In the genomic region with DNA sequence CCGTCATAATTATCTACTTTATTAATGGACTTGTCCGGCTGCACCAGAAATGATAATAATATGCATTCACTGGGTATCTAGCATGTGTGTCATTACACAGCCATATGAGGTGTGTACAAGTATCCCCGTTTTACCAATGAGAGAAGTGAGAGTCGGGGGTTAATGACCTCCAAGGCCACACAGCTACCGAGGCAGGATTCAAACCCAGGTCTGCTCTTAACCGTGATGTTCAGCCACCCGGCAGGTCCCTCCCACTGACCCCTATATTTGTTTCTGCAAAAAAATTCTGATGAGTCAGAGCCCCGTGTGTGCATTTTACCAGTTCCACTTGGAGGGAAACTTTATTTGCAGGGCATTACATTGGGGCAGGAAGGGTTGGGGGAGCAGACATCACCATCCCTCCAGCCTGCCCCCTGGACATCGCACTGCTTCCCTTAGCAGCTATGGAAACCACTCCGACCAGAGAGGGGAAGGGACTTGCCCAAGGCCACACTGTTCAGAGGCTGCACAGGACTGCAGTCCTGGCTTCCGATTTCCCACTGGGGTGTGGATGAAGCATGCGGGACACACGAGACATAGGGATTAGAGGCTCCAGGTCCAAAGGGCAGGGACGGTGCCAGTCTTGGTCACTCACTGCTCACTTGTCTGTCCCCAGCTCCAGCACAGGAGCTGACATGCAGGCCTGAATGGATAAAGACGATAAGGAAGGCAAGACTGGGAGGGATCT, we compare ENCODE assay signal across 1 cellular context.
TF ChIP-seq lines count a peak whose summit lies in the region.

No MANE protein-coding gene starts in this region.

TF ChIP-seq in HepG2, 621 proteins besides CTCF, POLR2A, EP300 and RAD21 (continued from another document and continues in another):
- TF ChIP-seq, protein P1, sequence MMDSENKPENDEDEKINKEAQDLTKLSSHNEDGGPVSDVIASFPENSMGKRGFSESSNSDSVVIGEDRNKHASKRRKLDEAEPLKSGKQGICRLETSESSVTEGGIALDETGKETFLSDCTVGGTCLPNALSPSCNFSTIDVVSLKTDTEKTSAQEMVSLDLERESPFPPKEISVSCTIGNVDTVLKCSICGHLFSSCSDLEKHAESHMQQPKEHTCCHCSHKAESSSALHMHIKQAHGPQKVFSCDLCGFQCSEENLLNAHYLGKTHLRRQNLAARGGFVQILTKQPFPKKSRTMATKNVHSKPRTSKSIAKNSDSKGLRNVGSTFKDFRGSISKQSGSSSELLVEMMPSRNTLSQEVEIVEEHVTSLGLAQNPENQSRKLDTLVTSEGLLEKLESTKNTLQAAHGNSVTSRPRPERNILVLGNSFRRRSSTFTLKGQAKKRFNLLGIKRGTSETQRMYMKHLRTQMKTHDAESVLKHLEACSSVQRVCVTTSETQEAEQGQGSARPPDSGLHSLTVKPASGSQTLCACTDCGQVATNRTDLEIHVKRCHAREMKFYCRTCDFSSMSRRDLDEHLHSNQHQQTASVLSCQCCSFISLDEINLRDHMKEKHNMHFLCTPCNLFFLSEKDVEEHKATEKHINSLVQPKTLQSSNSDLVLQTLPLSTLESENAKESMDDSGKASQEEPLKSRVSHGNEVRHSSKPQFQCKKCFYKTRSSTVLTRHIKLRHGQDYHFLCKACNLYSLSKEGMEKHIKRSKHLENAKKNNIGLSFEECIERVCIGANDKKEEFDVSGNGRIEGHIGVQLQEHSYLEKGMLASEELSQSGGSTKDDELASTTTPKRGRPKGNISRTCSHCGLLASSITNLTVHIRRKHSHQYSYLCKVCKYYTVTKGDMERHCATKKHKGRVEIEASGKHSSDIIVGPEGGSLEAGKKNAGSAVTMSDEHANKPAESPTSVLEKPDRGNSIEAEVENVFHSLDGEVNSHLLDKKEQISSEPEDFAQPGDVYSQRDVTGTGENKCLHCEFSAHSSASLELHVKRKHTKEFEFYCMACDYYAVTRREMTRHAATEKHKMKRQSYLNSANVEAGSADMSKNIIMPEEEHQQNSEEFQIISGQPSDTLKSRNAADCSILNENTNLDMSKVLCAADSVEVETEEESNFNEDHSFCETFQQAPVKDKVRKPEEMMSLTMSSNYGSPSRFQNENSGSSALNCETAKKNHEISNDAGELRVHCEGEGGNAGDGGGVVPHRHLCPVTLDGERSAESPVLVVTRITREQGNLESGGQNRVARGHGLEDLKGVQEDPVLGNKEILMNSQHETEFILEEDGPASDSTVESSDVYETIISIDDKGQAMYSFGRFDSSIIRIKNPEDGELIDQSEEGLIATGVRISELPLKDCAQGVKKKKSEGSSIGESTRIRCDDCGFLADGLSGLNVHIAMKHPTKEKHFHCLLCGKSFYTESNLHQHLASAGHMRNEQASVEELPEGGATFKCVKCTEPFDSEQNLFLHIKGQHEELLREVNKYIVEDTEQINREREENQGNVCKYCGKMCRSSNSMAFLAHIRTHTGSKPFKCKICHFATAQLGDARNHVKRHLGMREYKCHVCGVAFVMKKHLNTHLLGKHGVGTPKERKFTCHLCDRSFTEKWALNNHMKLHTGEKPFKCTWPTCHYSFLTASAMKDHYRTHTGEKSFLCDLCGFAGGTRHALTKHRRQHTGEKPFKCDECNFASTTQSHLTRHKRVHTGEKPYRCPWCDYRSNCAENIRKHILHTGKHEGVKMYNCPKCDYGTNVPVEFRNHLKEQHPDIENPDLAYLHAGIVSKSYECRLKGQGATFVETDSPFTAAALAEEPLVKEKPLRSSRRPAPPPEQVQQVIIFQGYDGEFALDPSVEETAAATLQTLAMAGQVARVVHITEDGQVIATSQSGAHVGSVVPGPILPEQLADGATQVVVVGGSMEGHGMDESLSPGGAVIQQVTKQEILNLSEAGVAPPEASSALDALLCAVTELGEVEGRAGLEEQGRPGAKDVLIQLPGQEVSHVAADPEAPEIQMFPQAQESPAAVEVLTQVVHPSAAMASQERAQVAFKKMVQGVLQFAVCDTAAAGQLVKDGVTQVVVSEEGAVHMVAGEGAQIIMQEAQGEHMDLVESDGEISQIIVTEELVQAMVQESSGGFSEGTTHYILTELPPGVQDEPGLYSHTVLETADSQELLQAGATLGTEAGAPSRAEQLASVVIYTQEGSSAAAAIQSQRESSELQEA (CRISPR knock-in tag; IDR thresholded peaks at IDR 0.05; ENCODE audit: not compliant biosample characterization): no peak
- TF ChIP-seq, protein P2, sequence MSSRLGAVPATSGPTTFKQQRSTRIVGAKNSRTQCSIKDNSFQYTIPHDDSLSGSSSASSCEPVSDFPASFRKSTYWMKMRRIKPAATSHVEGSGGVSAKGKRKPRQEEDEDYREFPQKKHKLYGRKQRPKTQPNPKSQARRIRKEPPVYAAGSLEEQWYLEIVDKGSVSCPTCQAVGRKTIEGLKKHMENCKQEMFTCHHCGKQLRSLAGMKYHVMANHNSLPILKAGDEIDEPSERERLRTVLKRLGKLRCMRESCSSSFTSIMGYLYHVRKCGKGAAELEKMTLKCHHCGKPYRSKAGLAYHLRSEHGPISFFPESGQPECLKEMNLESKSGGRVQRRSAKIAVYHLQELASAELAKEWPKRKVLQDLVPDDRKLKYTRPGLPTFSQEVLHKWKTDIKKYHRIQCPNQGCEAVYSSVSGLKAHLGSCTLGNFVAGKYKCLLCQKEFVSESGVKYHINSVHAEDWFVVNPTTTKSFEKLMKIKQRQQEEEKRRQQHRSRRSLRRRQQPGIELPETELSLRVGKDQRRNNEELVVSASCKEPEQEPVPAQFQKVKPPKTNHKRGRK (CRISPR knock-in tag; IDR thresholded peaks at IDR 0.05): peak; percentile 69; the same call in 1 of the 2 replicates
- TF ChIP-seq MXD4 (CRISPR knock-in tag; IDR thresholded peaks at IDR 0.05) (no peak), ZNF207 (IDR thresholded peaks at IDR 0.05; ENCODE audit: borderline replicate concordance) (no peak), RCOR2 (CRISPR knock-in tag; IDR thresholded peaks at IDR 0.05) (peak; percentile 90), ZNF30 (CRISPR knock-in tag; IDR thresholded peaks at IDR 0.05) (no peak), ZNF891 (CRISPR knock-in tag; IDR thresholded peaks at IDR 0.05) (no peak; the same call in 1 of the 2 replicates), ZMAT3 (CRISPR knock-in tag; conservative IDR thresholded peaks at IDR 0.05) (no peak), ZNF10 (CRISPR knock-in tag; IDR thresholded peaks at IDR 0.05; ENCODE audit: borderline replicate concordance, low read depth) (no peak), IKZF4 (CRISPR knock-in tag; IDR thresholded peaks at IDR 0.05; ENCODE audit: borderline replicate concordance, low read depth, not compliant biosample characterization) (no peak), NCOA1 (CRISPR knock-in tag; IDR thresholded peaks at IDR 0.05) (0 out of 2 replicates have a peak, but pooled peaks have one; percentile 31), RBFOX2 (IDR thresholded peaks at IDR 0.05; ENCODE audit: low read depth, low read length) (no peak), SMAD3 (CRISPR knock-in tag; IDR thresholded peaks at IDR 0.05) (no peak), HNRNPL (IDR thresholded peaks at IDR 0.05; ENCODE audit: low read depth, low read length) (0 out of 2 replicates have a peak, but pooled peaks have one; percentile 41), ZNF570 (CRISPR knock-in tag; IDR thresholded peaks at IDR 0.05; ENCODE audit: borderline replicate concordance) (no peak), TAF15 (IDR thresholded peaks at IDR 0.05; ENCODE audit: low read depth, low read length, poor library complexity, severe bottlenecking) (no peak), ZNF768 (CRISPR knock-in tag; IDR thresholded peaks at IDR 0.05) (peak; percentile 99), RFX3 (CRISPR knock-in tag; IDR thresholded peaks at IDR 0.05) (no peak), POGZ (CRISPR knock-in tag; IDR thresholded peaks at IDR 0.05) (peak; percentile 54), ZNF615 (CRISPR knock-in tag; IDR thresholded peaks at IDR 0.05; ENCODE audit: borderline replicate concordance) (peak; percentile 19; the same call in 1 of the 2 replicates), SIX4 (CRISPR knock-in tag; IDR thresholded peaks at IDR 0.05) (no peak; the same call in 1 of the 2 replicates), ZNF879 (CRISPR knock-in tag; IDR thresholded peaks at IDR 0.05) (no peak), KAT8 (CRISPR knock-in tag; IDR thresholded peaks at IDR 0.05) (peak; percentile 45; the same call in 1 of the 2 replicates), ZNF75D (CRISPR knock-in tag; IDR thresholded peaks at IDR 0.05; ENCODE audit: borderline replicate concordance) (no peak), HDAC1 (CRISPR knock-in tag; IDR thresholded peaks at IDR 0.05) (peak; percentile 86), YEATS2 (CRISPR knock-in tag; IDR thresholded peaks at IDR 0.05; ENCODE audit: borderline replicate concordance) (peak; percentile 59; the same call in 1 of the 2 replicates), ZNF660 (CRISPR knock-in tag; IDR thresholded peaks at IDR 0.05; ENCODE audit: borderline replicate concordance, low read depth) (no peak), ZNF333 (CRISPR knock-in tag; IDR thresholded peaks at IDR 0.05; ENCODE audit: borderline replicate concordance) (0 out of 2 replicates have a peak, but pooled peaks have one; percentile 19), ZNF33A (CRISPR knock-in tag; IDR thresholded peaks at IDR 0.05; ENCODE audit: borderline replicate concordance) (no peak), MAF1 (CRISPR knock-in tag; IDR thresholded peaks at IDR 0.05; ENCODE audit: borderline replicate concordance) (no peak), KDM4B (CRISPR knock-in tag; IDR thresholded peaks at IDR 0.05) (no peak), ZIK1 (CRISPR knock-in tag; IDR thresholded peaks at IDR 0.05; ENCODE audit: borderline replicate concordance, low read depth) (peak; percentile 50; the same call in 1 of the 2 replicates), ZNF264 (CRISPR knock-in tag; IDR thresholded peaks at IDR 0.05) (no peak)
- TF ChIP-seq, protein P3, sequence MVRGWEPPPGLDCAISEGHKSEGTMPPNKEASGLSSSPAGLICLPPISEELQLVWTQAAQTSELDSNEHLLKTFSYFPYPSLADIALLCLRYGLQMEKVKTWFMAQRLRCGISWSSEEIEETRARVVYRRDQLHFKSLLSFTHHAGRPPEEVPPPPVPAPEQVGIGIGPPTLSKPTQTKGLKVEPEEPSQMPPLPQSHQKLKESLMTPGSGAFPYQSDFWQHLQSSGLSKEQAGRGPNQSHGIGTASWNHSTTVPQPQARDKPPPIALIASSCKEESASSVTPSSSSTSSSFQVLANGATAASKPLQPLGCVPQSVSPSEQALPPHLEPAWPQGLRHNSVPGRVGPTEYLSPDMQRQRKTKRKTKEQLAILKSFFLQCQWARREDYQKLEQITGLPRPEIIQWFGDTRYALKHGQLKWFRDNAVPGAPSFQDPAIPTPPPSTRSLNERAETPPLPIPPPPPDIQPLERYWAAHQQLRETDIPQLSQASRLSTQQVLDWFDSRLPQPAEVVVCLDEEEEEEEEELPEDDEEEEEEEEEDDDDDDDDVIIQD (CRISPR knock-in tag; IDR thresholded peaks at IDR 0.05; ENCODE audit: low read depth): no peak
- TF ChIP-seq, protein P4, sequence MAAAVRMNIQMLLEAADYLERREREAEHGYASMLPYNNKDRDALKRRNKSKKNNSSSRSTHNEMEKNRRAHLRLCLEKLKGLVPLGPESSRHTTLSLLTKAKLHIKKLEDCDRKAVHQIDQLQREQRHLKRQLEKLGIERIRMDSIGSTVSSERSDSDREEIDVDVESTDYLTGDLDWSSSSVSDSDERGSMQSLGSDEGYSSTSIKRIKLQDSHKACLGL (CRISPR knock-in tag; IDR thresholded peaks at IDR 0.05): 0 out of 2 replicates have a peak, but pooled peaks have one; percentile 40
- TF ChIP-seq, protein P5, sequence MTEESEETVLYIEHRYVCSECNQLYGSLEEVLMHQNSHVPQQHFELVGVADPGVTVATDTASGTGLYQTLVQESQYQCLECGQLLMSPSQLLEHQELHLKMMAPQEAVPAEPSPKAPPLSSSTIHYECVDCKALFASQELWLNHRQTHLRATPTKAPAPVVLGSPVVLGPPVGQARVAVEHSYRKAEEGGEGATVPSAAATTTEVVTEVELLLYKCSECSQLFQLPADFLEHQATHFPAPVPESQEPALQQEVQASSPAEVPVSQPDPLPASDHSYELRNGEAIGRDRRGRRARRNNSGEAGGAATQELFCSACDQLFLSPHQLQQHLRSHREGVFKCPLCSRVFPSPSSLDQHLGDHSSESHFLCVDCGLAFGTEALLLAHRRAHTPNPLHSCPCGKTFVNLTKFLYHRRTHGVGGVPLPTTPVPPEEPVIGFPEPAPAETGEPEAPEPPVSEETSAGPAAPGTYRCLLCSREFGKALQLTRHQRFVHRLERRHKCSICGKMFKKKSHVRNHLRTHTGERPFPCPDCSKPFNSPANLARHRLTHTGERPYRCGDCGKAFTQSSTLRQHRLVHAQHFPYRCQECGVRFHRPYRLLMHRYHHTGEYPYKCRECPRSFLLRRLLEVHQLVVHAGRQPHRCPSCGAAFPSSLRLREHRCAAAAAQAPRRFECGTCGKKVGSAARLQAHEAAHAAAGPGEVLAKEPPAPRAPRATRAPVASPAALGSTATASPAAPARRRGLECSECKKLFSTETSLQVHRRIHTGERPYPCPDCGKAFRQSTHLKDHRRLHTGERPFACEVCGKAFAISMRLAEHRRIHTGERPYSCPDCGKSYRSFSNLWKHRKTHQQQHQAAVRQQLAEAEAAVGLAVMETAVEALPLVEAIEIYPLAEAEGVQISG (CRISPR knock-in tag; IDR thresholded peaks at IDR 0.05): peak; percentile 40; the same call in 1 of the 2 replicates
- TF ChIP-seq, protein P6, sequence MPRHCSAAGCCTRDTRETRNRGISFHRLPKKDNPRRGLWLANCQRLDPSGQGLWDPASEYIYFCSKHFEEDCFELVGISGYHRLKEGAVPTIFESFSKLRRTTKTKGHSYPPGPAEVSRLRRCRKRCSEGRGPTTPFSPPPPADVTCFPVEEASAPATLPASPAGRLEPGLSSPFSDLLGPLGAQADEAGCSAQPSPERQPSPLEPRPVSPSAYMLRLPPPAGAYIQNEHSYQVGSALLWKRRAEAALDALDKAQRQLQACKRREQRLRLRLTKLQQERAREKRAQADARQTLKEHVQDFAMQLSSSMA (CRISPR knock-in tag; IDR thresholded peaks at IDR 0.05): no peak
- TF ChIP-seq, protein P7, sequence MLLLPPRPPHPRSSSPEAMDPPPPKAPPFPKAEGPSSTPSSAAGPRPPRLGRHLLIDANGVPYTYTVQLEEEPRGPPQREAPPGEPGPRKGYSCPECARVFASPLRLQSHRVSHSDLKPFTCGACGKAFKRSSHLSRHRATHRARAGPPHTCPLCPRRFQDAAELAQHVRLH (CRISPR knock-in tag; IDR thresholded peaks at IDR 0.05; ENCODE audit: borderline replicate concordance, low read depth): peak; percentile 68; the same call in 1 of the 2 replicates
- TF ChIP-seq, protein P8, sequence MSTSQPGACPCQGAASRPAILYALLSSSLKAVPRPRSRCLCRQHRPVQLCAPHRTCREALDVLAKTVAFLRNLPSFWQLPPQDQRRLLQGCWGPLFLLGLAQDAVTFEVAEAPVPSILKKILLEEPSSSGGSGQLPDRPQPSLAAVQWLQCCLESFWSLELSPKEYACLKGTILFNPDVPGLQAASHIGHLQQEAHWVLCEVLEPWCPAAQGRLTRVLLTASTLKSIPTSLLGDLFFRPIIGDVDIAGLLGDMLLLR (CRISPR knock-in tag; IDR thresholded peaks at IDR 0.05): peak; percentile 69
- TF ChIP-seq, protein P9, sequence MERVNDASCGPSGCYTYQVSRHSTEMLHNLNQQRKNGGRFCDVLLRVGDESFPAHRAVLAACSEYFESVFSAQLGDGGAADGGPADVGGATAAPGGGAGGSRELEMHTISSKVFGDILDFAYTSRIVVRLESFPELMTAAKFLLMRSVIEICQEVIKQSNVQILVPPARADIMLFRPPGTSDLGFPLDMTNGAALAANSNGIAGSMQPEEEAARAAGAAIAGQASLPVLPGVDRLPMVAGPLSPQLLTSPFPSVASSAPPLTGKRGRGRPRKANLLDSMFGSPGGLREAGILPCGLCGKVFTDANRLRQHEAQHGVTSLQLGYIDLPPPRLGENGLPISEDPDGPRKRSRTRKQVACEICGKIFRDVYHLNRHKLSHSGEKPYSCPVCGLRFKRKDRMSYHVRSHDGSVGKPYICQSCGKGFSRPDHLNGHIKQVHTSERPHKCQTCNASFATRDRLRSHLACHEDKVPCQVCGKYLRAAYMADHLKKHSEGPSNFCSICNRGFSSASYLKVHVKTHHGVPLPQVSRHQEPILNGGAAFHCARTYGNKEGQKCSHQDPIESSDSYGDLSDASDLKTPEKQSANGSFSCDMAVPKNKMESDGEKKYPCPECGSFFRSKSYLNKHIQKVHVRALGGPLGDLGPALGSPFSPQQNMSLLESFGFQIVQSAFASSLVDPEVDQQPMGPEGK (CRISPR knock-in tag; IDR thresholded peaks at IDR 0.05): peak; percentile 45; the same call in 1 of the 2 replicates
